ENCODE assay signal across 12 cellular contexts in genomic region chr5:157236423-157236822, GRCh38. TPM values are rescaled to one million over a fixed set of nuclear protein-coding genes. Genes with fewer than 3 reads are reported as not detected.
"Had no signal": no experiment of that assay in that cellular context is flagged by ENCODE, and none has a peak within 500 bp of the region (broad histone marks: within the 10 kb centered on the region; RNA-seq: fewer than 3 reads in every experiment).

No MANE protein-coding gene starts in this region.

- H3K4me1 Mint-ChIP-seq: endodermal cell, neural crest cell had no signal

- ATAC-seq: SK-N-SH treated with all-trans-retinoic acid at 6 μM for 48 hours had no signal

- H3K4me3 ChIP-seq: ovary, sigmoid colon had no signal

- H3K9me3 ChIP-seq: ovary, sigmoid colon had no signal

- H3K4me1 ChIP-seq: sigmoid colon had no signal

- H3K27ac ChIP-seq: ovary, sigmoid colon had no signal

- DNase-seq: activated CD4-positive, alpha-beta T cell treated with anti-CD3 and anti-CD28 coated beads for 4 hours; activated T-cell treated with anti-CD3 and anti-CD28 coated beads, Interleukin-2, amount 50 U/mL, for 1 hour; anterior cingulate cortex; dermis blood vessel endothelial cell; endodermal cell; erythroblast; ovary; sigmoid colon; stimulated activated CD4-positive, alpha-beta T cell treated with anti-CD3 and anti-CD28 coated beads, Interleukin-2, amount 100 ng/mL, for 48 hours had no signal

- H3K4me3 Mint-ChIP-seq: endodermal cell, neural crest cell had no signal

- H3K36me3 ChIP-seq: ovary, sigmoid colon had no signal

- H3K27me3 ChIP-seq: ovary, sigmoid colon had no signal

- H3K27ac Mint-ChIP-seq: endodermal cell had no signal

RNA-seq across cellular contexts. Expression of gene ITK, which starts 55.8 kb away (rescaled TPM):
- total RNA-seq: dermis blood vessel endothelial cell, fibroblast of villous mesenchyme, neural crest cell had no signal
